In the genomic region with DNA sequence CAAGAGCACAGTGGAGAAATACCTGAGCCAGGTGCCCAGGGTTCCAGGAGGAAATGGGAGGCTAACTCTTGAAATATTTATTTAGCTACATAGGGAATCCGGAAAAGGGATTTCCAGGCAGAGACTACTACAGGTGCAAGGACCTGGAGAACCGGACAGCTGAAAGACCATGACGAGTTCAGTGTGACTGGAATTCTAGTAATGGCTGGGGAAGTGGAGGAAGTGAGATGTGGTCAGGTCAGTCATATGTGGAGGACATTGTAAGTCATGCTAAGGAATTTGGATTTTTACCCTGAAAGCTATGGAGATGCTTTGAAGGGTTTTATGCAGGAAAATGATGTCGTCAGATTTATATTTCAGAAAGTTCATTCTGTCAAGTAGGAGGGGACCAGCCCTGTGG, we compare ENCODE assay signal across 9 cellular contexts. TPM values are rescaled to one million over a fixed set of nuclear protein-coding genes. Genes with fewer than 3 reads are reported as not detected.
DNase-seq lines count a peak whose midpoint lies in the region; ATAC-seq and TF ChIP-seq lines count a peak whose summit lies in the region.
"Had no signal": no experiment of that assay in that cellular context is flagged by ENCODE, and none has a peak within 500 bp of the region (broad histone marks: within the 10 kb centered on the region; RNA-seq: fewer than 3 reads in every experiment).

No MANE protein-coding gene starts in this region.

- H3K9me3 Mint-ChIP-seq in chondrocyte (ENCODE audit: low read depth), result no peaks in the 10 kb centered on the region
- H3K9me3 Mint-ChIP-seq in naive thymus-derived CD8-positive, alpha-beta T cell, result no peaks in the 10 kb centered on the region

- H3K4me3 Mint-ChIP-seq in chondrocyte (ENCODE audit: unreplicated experiment), result peak overlapping the region; percentile 98
- peak overlapping the region; percentile 76 to 100 (median 95) for H3K4me3 Mint-ChIP-seq in naive thymus-derived CD8-positive, alpha-beta T cell

- CTCF ChIA-PET in GM10248 (lab: Yijun Ruan, JAX), result interaction anchor here (0.7 to 1.5 kb wide), 3 partner anchors 10 to 123 kb away, joined by 3 to 4 read pairs (median 3); no protein-coding TSS in a partner anchor

- H3K4me1 Mint-ChIP-seq in chondrocyte (ENCODE audit: low read depth), result peaks cover 76% of the 10 kb centered on the region
- H3K4me1 Mint-ChIP-seq in naive thymus-derived CD8-positive, alpha-beta T cell, result peaks cover 32 to 87% (median 73%) of the 10 kb centered on the region in 4 donors

- no peak for ATAC-seq in naive thymus-derived CD8-positive, alpha-beta T cell

- peak; percentile 55 for DNase-seq in CD1c-positive myeloid dendritic cell (ENCODE audit: extremely low spot score)
- DNase-seq in LHCN-M2 (ENCODE audit: low read depth), result peak; percentile 41
- DNase-seq in chondrocyte (ENCODE audit: low spot score), result no peak
- no peak for DNase-seq in naive thymus-derived CD8-positive, alpha-beta T cell
- DNase-seq in GM10248 (ENCODE audit: extremely low spot score), result no peak
- DNase-seq in NCI-H2196 treated with DMSO at 0.1 percent for 48 hours (lab: John Stamatoyannopoulos, UW; ENCODE audit: unreplicated experiment), result no peak
- no peak for DNase-seq in AG20443 (ENCODE audit: low spot score)
- no peak for DNase-seq in SK-N-DZ (ENCODE audit: low spot score)
- DNase-seq: posterior cingulate gyrus had no signal

- peaks cover 11% of the 10 kb centered on the region for H3K36me3 Mint-ChIP-seq in chondrocyte (ENCODE audit: low read depth)
- peaks cover 10 to 47% (median 19%) of the 10 kb centered on the region in 3 donors for H3K36me3 Mint-ChIP-seq in naive thymus-derived CD8-positive, alpha-beta T cell

- no peaks in the 10 kb centered on the region for H3K27me3 Mint-ChIP-seq in chondrocyte (ENCODE audit: low read depth)
- H3K27me3 Mint-ChIP-seq in naive thymus-derived CD8-positive, alpha-beta T cell, result no peaks in the 10 kb centered on the region

- H3K27ac Mint-ChIP-seq in chondrocyte (ENCODE audit: unreplicated experiment), result peak overlapping the region; percentile 99
- H3K27ac Mint-ChIP-seq in naive thymus-derived CD8-positive, alpha-beta T cell, result peak overlapping the region; percentile 78 to 97 (median 91)

- TF ChIP-seq CTCF in chondrocyte (IDR thresholded peaks at IDR 0.05) (no peak), GM10248 (IDR thresholded peaks at IDR 0.05; ENCODE audit: control extremely low read depth, extremely low read depth, low read depth, missing control alignments) (no peak)

- POLR2A ChIA-PET in naive thymus-derived CD8-positive, alpha-beta T cell (lab: Charles Lee), result interaction anchor here (1.1 to 15.8 kb wide), 4 partner anchors 8 to 36 kb away, joined by 3 to 246 read pairs (median 9); no protein-coding TSS in a partner anchor
- POLR2A ChIA-PET in GM10248 (lab: Yijun Ruan, JAX), result no interaction called here

RNA-seq across cellular contexts. Expression of gene CAP1, which starts 1.8 kb away (rescaled TPM):
- total RNA-seq in LHCN-M2 (2014; rRNA removed) (505 and 541 TPM in 2 replicates), chondrocyte (415 to 576 TPM (median 558 TPM) in 3 replicates)
- 475 TPM for polyA plus RNA-seq in LHCN-M2 (2012)
- total RNA-seq in naive thymus-derived CD8-positive, alpha-beta T cell, result 100 to 1,000 TPM; 313 to 314 TPM
- 100 to 1,000 TPM; 610 to 675 (median 672) TPM for polyA plus RNA-seq in naive thymus-derived CD8-positive, alpha-beta T cell
- polyA plus RNA-seq in SK-N-DZ (2014; cell fraction: cytosol; rRNA removed), result 144 and 157 TPM in 2 replicates
- polyA plus RNA-seq in SK-N-DZ (2014; cell fraction: nucleus; rRNA removed), result 69.2 and 77.5 TPM in 2 replicates

RNA-seq across cellular contexts. Expression of gene PPT1, which starts 54.7 kb away (rescaled TPM):
- total RNA-seq in LHCN-M2 (2014; rRNA removed) (40.3 and 54.2 TPM in 2 replicates), chondrocyte (48.3 to 79.0 TPM (median 48.6 TPM) in 3 replicates)
- 38.1 TPM for polyA plus RNA-seq in LHCN-M2 (2012)
- 10 to 100 TPM; 70.9 to 72.9 TPM for total RNA-seq in naive thymus-derived CD8-positive, alpha-beta T cell
- 100 to 1,000 TPM; 236 to 267 (median 237) TPM for polyA plus RNA-seq in naive thymus-derived CD8-positive, alpha-beta T cell
- 43.2 and 55.9 TPM in 2 replicates for polyA plus RNA-seq in SK-N-DZ (2014; cell fraction: cytosol; rRNA removed)
- 21.4 and 27.6 TPM in 2 replicates for polyA plus RNA-seq in SK-N-DZ (2014; cell fraction: nucleus; rRNA removed)

Comparison
In these comparisons a context has a peak if more than half of its experiments do, and no peak if none do; other contexts are left out.
1. DNase-seq: peak in CD1c-positive myeloid dendritic cell (single experiment) and LHCN-M2 (single experiment); none in chondrocyte (single experiment), naive thymus-derived CD8-positive, alpha-beta T cell (0 of 10), GM10248 (single experiment), NCI-H2196 treated with DMSO at 0.1 percent for 48 hours (single experiment), AG20443 (single experiment) and SK-N-DZ (single experiment).